ENCODE assay signal across 8 cellular contexts in genomic region chr12:109713187-109713984, GRCh38. TPM values are rescaled to one million over a fixed set of nuclear protein-coding genes. Genes with fewer than 3 reads are reported as not detected.
A peak's percentile ranks its signal among the peaks of the same experiment; 100 is the strongest.
DNase-seq lines count a peak whose midpoint lies in the region; ATAC-seq, FAIRE-seq and TF ChIP-seq lines count a peak whose summit lies in the region.

FAM222A (plus strand) TSS chr12:109713825; CDS start chr12:109744147, 30,322 bp downstream.

- H3K27ac ChIP-seq in adrenal gland (peak within 1 kb of the TSS; percentile 58 to 89 (median 81)), trophoblast cell (ENCODE audit: low read depth, low read length) (no peak within 1 kb of the TSS), transverse colon (peak within 1 kb of the TSS; percentile 77 to 86 (median 82))

- intact Hi-C loops in adrenal gland (cut with DNase I), result no loop called here
- intact Hi-C loops in cardiac septum (cut with DNase I), result loop anchor here (5.0 kb wide), 1 partner anchor 116 kb away; no protein-coding TSS in a partner anchor
- intact Hi-C loops in transverse colon (cut with DNase I; ENCODE audit: low total_unique reads), result loop anchor here (10.0 kb wide), 1 partner anchor 61 kb away; no protein-coding TSS in a partner anchor

- H3K14ac ChIP-seq in trophoblast cell (ENCODE audit: low read length), result peak within 1 kb of the TSS; percentile 1

- H2BK120ac ChIP-seq in trophoblast cell (ENCODE audit: insufficient read depth, low read length, poor library complexity), result no peak within 1 kb of the TSS

- H3K4me3 ChIP-seq in adrenal gland (peak within 1 kb of the TSS; percentile 22 to 81 (median 53)), trophoblast cell (ENCODE audit: low read depth, low read length) (peak within 1 kb of the TSS; percentile 74), transverse colon (peak within 1 kb of the TSS; percentile 53 to 62 (median 58))

- DNase-seq in GM12891 (ENCODE audit: insufficient read length, low spot score) (peak; percentile 96), NCI-H1436 (lab: John Stamatoyannopoulos, UW) (peak; percentile 95), SW480 (ENCODE audit: low spot score) (peak; percentile 92), adrenal gland (peak; percentile 97 to 99 (median 98)), cardiac septum (ENCODE audit: low spot score) (peak; percentile 98), trophoblast cell (peak; percentile 91 to 98), transverse colon (peak; percentile 97)

- no peak within 1 kb of the TSS for H3K23ac ChIP-seq in trophoblast cell (ENCODE audit: low read length)

- TF ChIP-seq EP300 in transverse colon (IDR thresholded peaks at IDR 0.05; ENCODE audit: low read depth), result no peak

- H4K8ac ChIP-seq in trophoblast cell (ENCODE audit: low read depth, low read length), result no peak within 1 kb of the TSS

- H2BK5ac ChIP-seq in trophoblast cell (ENCODE audit: low read depth, low read length, poor library complexity), result no peak within 1 kb of the TSS

- TF ChIP-seq CTCF in adrenal gland (IDR thresholded peaks at IDR 0.05) (peak in 5 of 6 experiments; percentile 9 to 37 (median 32)), transverse colon (IDR thresholded peaks at IDR 0.05) (peak in 4 of 5 experiments; percentile 14 to 40 (median 24))

- TF ChIP-seq POLR2A in GM12891 (IDR thresholded peaks at IDR 0.05; ENCODE audit: low read depth, low read length) (no peak), adrenal gland (IDR thresholded peaks at IDR 0.05) (peak; percentile 89 to 93), transverse colon (IDR thresholded peaks at IDR 0.05) (no peak)

- H4K12ac ChIP-seq in trophoblast cell (ENCODE audit: low read depth, low read length), result peak within 1 kb of the TSS; percentile 64

- in situ Hi-C loops in transverse colon (cut with MboI; ENCODE audit: low pct_ligation_motif_present in 1 of 4, low pct_unique_long_range_greater_than_20kb in 1 of 4, low sequenced_read_pairs in 3 of 4), result no loop called here

- peaks cover 3% of the 10 kb centered on the region for H3K79me1 ChIP-seq in trophoblast cell (ENCODE audit: low read length)

- peak; percentile 91 for ATAC-seq in HG02798 (IDR thresholded peaks at IDR 0.05; ENCODE audit: poor library complexity, unreplicated experiment)

- no peak within 1 kb of the TSS for H2BK12ac ChIP-seq in trophoblast cell (ENCODE audit: low read length)

- 1 to 30% (median 8%) methylated on average over 3 to 72 of the region's 72 CpGs for WGBS in adrenal gland, 4 donors
- no CpG with 5 or more reads among the region's 72 CpGs for WGBS in trophoblast cell (ENCODE audit: extremely low coverage, insufficient coverage, insufficient read length)
- WGBS in transverse colon (ENCODE audit: low coverage in 1 of 2), 2 donors, result 3 to 40% methylated on average over 1 to 48 of the region's 72 CpGs

- H3K4ac ChIP-seq in trophoblast cell (ENCODE audit: low read depth, low read length), result no peak within 1 kb of the TSS

- no peak within 1 kb of the TSS for H3K9ac ChIP-seq in trophoblast cell (ENCODE audit: low read length)

- H2AK5ac ChIP-seq in trophoblast cell (ENCODE audit: low read length), result no peak within 1 kb of the TSS

- H3K18ac ChIP-seq in trophoblast cell (ENCODE audit: low read length), result peak within 1 kb of the TSS; percentile 7

- H2AFZ ChIP-seq in trophoblast cell (ENCODE audit: insufficient read depth, low read length, poor library complexity), result peak within 1 kb of the TSS; percentile 43

- H3K9me3 ChIP-seq in adrenal gland (replicated peaks in 1 of 3), result no peaks in the 10 kb centered on the region
- H3K9me3 ChIP-seq in trophoblast cell (ENCODE audit: insufficient read depth, low read depth, low read length), result peaks cover 3% of the 10 kb centered on the region
- H3K9me3 ChIP-seq in transverse colon, result no peaks in the 10 kb centered on the region

- H3K36me3 ChIP-seq in adrenal gland (replicated peaks in 1 of 2) (no peaks in the 10 kb centered on the region), trophoblast cell (ENCODE audit: control insufficient read depth in 1 of 2, insufficient read depth in 2 of 2, low read length in 2 of 2) (no peaks in the 10 kb centered on the region), transverse colon (no peaks in the 10 kb centered on the region)

- H3K4me1 ChIP-seq in adrenal gland (replicated peaks in 1 of 2) (peaks cover 29 to 62% of the 10 kb centered on the region in 2 donors), trophoblast cell (ENCODE audit: control insufficient read depth in 1 of 2, insufficient read depth in 2 of 2, low read length in 2 of 2) (peaks cover 4 to 6% of the 10 kb centered on the region in 2 experiments), transverse colon (peaks cover 8 to 29% (median 21%) of the 10 kb centered on the region in 4 donors)

- peak; percentile 99 for FAIRE-seq in GM12891 (lab: Jason Lieb, UNC)

- no peaks in the 10 kb centered on the region for H3K27me3 ChIP-seq in adrenal gland
- H3K27me3 ChIP-seq in trophoblast cell (ENCODE audit: insufficient read depth, low read length), result peaks cover 18% of the 10 kb centered on the region
- H3K27me3 ChIP-seq in transverse colon, result peaks cover 6% of the 10 kb centered on the region

- peak within 1 kb of the TSS; percentile 82 for H3K4me2 ChIP-seq in trophoblast cell (ENCODE audit: low read length)

- H3K79me2 ChIP-seq in trophoblast cell (ENCODE audit: control insufficient read depth, insufficient read depth, low read length, poor library complexity), result no peaks in the 10 kb centered on the region

- H4K91ac ChIP-seq in trophoblast cell (ENCODE audit: low read depth, low read length), result no peak within 1 kb of the TSS

TF ChIP-seq in GM12891, 5 proteins besides CTCF, POLR2A, EP300 and RAD21:
- TF ChIP-seq POU2F2 (IDR thresholded peaks at IDR 0.05; ENCODE audit: low read depth, low read length) (no peak), TAF1 (IDR thresholded peaks at IDR 0.05; ENCODE audit: low read depth, low read length) (peak; percentile 53; the same call in 1 of the 2 replicates), PAX5 (IDR thresholded peaks at IDR 0.05; ENCODE audit: insufficient read depth, low read length, severe bottlenecking) (no peak), SPI1 (IDR thresholded peaks at IDR 0.05; ENCODE audit: low read depth, low read length) (no peak), POLR2AphosphoS5 (IDR thresholded peaks at IDR 0.05; ENCODE audit: low read depth, low read length) (no peak)

RNA-seq across cellular contexts. Expression of gene FAM222A, which starts in this region (rescaled TPM):
- 0.08 TPM for polyA plus RNA-seq in GM12891 (2012; ENCODE audit: low read depth, missing spikeins)
- 10 to 100 TPM; 15.2 to 57.8 (median 27.1) TPM for total RNA-seq in adrenal gland
- polyA plus RNA-seq in adrenal gland, result 10 to 100 TPM in 2 of 3 donors, 1 to 10 TPM in 1; 9.2 to 36.7 (median 11.7) TPM
- 7.8 TPM for total RNA-seq in cardiac septum
- 3.8 and 4.1 TPM in 2 replicates for polyA plus RNA-seq in trophoblast cell (2013)
- 1 to 10 TPM; 1.4 to 3.0 (median 1.8) TPM for total RNA-seq in transverse colon

Comparison
In these comparisons a context has a peak if more than half of its experiments do, and no peak if none do; other contexts are left out.
1. POLR2A ChIP-seq: peak in adrenal gland (2 of 2); none in GM12891 (single experiment) and transverse colon (single experiment).
2. intact Hi-C loops: an anchor here in cardiac septum (5.0 kb wide) and transverse colon (10.0 kb wide); none called in adrenal gland.
3. Peak in every context shown above with its lines, with median percentiles within 50 percentile points of each other: DNase-seq and H3K4me3 ChIP-seq.